ENCODE assay signal across 17 cellular contexts in the genomic region with DNA sequence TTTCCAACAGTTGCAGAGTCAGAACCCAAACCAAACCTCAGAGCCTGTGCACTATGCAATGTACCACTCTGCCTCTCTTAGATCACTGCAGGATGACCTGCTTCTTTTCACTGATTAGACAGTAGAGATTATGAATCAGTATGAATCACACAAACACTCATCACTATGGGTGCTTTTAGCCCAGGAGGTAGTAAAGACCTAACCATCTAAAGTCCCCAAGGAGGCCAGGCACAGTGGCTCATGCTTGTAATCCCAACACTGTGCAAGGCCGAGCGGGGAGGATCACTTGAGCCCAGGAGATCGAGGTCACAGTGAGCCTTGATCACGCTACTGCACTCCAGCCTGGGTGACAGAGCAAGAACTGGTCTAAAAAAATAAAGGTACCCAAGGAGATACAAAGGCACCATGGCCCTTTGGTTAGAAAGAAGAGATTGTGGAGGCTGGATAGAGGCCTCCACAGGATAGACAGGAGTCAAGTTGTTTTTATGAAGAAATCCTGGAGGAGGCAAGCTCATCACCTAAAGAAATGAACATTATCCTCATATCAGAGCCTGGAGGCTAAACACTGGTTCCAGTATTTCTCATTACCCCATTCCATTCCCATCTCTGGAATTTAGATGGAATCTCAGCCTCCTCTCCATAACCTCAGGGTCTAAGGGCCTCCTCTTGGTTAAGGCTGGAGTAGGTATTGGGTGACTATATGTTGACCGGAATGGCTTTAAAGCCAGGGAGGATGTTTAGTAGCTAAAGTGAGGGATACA. TPM values are rescaled to one million over a fixed set of nuclear protein-coding genes. Genes with fewer than 3 reads are reported as not detected.
A peak's percentile ranks its signal among the peaks of the same experiment; 100 is the strongest.
DNase-seq lines count a peak whose midpoint lies in the region; ATAC-seq and TF ChIP-seq lines count a peak whose summit lies in the region.
"Had no signal": no experiment of that assay in that cellular context is flagged by ENCODE, and none has a peak within 500 bp of the region (broad histone marks: within the 10 kb centered on the region; RNA-seq: fewer than 3 reads in every experiment).

No MANE protein-coding gene starts in this region.

- H3K9me3 Mint-ChIP-seq in MCF 10A (ENCODE audit: unreplicated experiment): no peaks in the 10 kb centered on the region
- H3K9me3 Mint-ChIP-seq: central memory CD8-positive, alpha-beta T cell; H9; neural crest cell had no signal

- H3K4me3 Mint-ChIP-seq in MCF 10A (ENCODE audit: unreplicated experiment): no peak overlapping the region
- H3K4me3 Mint-ChIP-seq: central memory CD8-positive, alpha-beta T cell; H9; neural crest cell had no signal

- H2AFZ ChIP-seq in mammary epithelial cell (ENCODE audit: low read depth, low read length): no peak overlapping the region

- BruUV-seq in mammary epithelial cell (replicated peaks; lab: Mats Ljungman, UMichigan) (no TSS peak), MCF 10A (replicated peaks; lab: Mats Ljungman, UMichigan) (no TSS peak), Panc1 (replicated peaks; lab: Mats Ljungman, UMichigan) (no TSS peak)

- dilution Hi-C loops in mammary epithelial cell (cut with HindIII; ENCODE audit: low sequenced_read_pairs): no loop called here

- in situ Hi-C loops in mammary epithelial cell (cut with MboI; ENCODE audit: low sequenced_read_pairs in 2 of 2): loop anchor here (5.0 kb wide), 3 partner anchors 64 to 164 kb away; no protein-coding TSS in a partner anchor
- in situ Hi-C loops in Panc1 (cut with HindIII; ENCODE audit: low pct_unique_long_range_greater_than_20kb, low sequenced_read_pairs): no loop called here

- no peak overlapping the region for H3K9ac ChIP-seq in mammary epithelial cell (ENCODE audit: insufficient read depth, low read length)

- no peaks in the 10 kb centered on the region for H3K4me1 Mint-ChIP-seq in MCF 10A (ENCODE audit: insufficient read depth, unreplicated experiment)

- H3K4me3 ChIP-seq in mammary epithelial cell (replicated peaks in 1 of 3; ENCODE audit: insufficient read depth in 1 of 3, low read depth in 2 of 3, low read length in 3 of 3) (no peak overlapping the region), Panc1 (ENCODE audit: low read depth in 2 of 2, low read length in 2 of 2) (no peak overlapping the region)
- H3K4me3 ChIP-seq: SK-N-MC had no signal

- H3K27me3 ChIP-seq in mammary epithelial cell (ENCODE audit: insufficient read depth, low read length): no peaks in the 10 kb centered on the region
- H3K27me3 ChIP-seq in Panc1 (ENCODE audit: control insufficient read depth, insufficient read depth, low read length): no peaks in the 10 kb centered on the region

- POLR2A ChIA-PET in MCF 10A (lab: Yijun Ruan, JAX) (interaction anchor here (1.0 kb wide), 1 partner anchor 8 kb away, joined by 3 read pairs; no protein-coding TSS in a partner anchor), Panc1 (lab: Charles Lee) (interaction anchor here (0.5 kb wide), 1 partner anchor 352 kb away, joined by 3 read pairs; no protein-coding TSS in a partner anchor)

- CTCF ChIA-PET in mammary epithelial cell (lab: Charles Lee; ENCODE audit: low non-redundant PET) (no interaction called here), MCF 10A (lab: Yijun Ruan, JAX) (interaction anchor here (0.5 to 4.3 kb wide), 8 partner anchors 11 to 372 kb away, joined by 3 to 35 read pairs (median 4); a partner anchor contains a TSS), Panc1 (lab: Charles Lee) (interaction anchor here (1.0 to 2.4 kb wide), 3 partner anchors 12 to 74 kb away, joined by 4 to 14 read pairs (median 4); no protein-coding TSS in a partner anchor)

- H3K27ac Mint-ChIP-seq in MCF 10A (ENCODE audit: low read depth, unreplicated experiment): no peak overlapping the region
- H3K27ac Mint-ChIP-seq: H9 had no signal

- peaks cover 15% of the 10 kb centered on the region for H3K36me3 Mint-ChIP-seq in MCF 10A (ENCODE audit: insufficient read depth, unreplicated experiment)

- no peaks in the 10 kb centered on the region for H3K36me3 ChIP-seq in mammary epithelial cell (ENCODE audit: insufficient read depth, low read length)
- H3K36me3 ChIP-seq in Panc1 (ENCODE audit: control insufficient read depth, insufficient read depth, low read length): no peaks in the 10 kb centered on the region

- H3K79me2 ChIP-seq in mammary epithelial cell (ENCODE audit: insufficient read depth, low read length): no peaks in the 10 kb centered on the region

- DNase-seq in mammary epithelial cell (peak; percentile 74), MCF 10A (ENCODE audit: unreplicated experiment) (no peak), Panc1 (ENCODE audit: low read depth, low spot score) (no peak), amniotic stem cell (lab: John Stamatoyannopoulos, UW) (peak; percentile 24), NCI-H2227 treated with DMSO at 0.1 percent for 48 hours (lab: John Stamatoyannopoulos, UW) (no peak)
- DNase-seq in stimulated activated naive CD8-positive, alpha-beta T cell treated with anti-CD3 and anti-CD28 coated beads, Interleukin-15, Interleukin-2, amounts not matched to agents 100 U/mL and 50 U/mL, for 24 hours: peak; percentile 40
- DNase-seq: H9, kidney, NCI-H1048, NCI-H524 treated with DMSO at 0.1 percent for 48 hours had no signal

- H3K9me3 ChIP-seq in mammary epithelial cell (replicated peaks; ENCODE audit: insufficient read depth, low read length) (no peaks in the 10 kb centered on the region), Panc1 (ENCODE audit: control insufficient read depth, insufficient read depth, low read depth, low read length) (no peaks in the 10 kb centered on the region)

- 88% methylated on average over 4 of the region's 5 CpGs for WGBS in mammary epithelial cell (ENCODE audit: low coverage, missing lambda C conversion rate)

- intact Hi-C loops in mammary epithelial cell (cut with micrococcal nuclease): no loop called here
- intact Hi-C loops in MCF 10A (cut with micrococcal nuclease): no loop called here
- intact Hi-C loops in Panc1 (cut with micrococcal nuclease; ENCODE audit: unreplicated experiment): loop anchor here (5.0 kb wide), 2 partner anchors 54 to 164 kb away; no protein-coding TSS in a partner anchor

- ATAC-seq in Panc1 (peak; percentile 31; the same call in 1 of the 2 replicates), HG02840 (IDR thresholded peaks at IDR 0.05; ENCODE audit: low FRiP score, unreplicated experiment) (no peak), HG03139 (IDR thresholded peaks at IDR 0.05; ENCODE audit: unreplicated experiment) (no peak)
- ATAC-seq in stimulated activated naive CD8-positive, alpha-beta T cell treated with anti-CD3 and anti-CD28 coated beads, Interleukin-15, Interleukin-2, amounts not matched to agents 100 U/mL and 50 U/mL, for 24 hours: peak; percentile 81

- no peaks in the 10 kb centered on the region for H3K27me3 Mint-ChIP-seq in MCF 10A (ENCODE audit: insufficient read depth, unreplicated experiment)
- H3K27me3 Mint-ChIP-seq: central memory CD8-positive, alpha-beta T cell had no signal

- no peak overlapping the region for H3K4me2 ChIP-seq in mammary epithelial cell (ENCODE audit: insufficient read depth, low read depth, low read length)

- H4K20me1 ChIP-seq in mammary epithelial cell (ENCODE audit: insufficient read depth, low read length): no peaks in the 10 kb centered on the region

- TF ChIP-seq CTCF in mammary epithelial cell (conservative IDR thresholded peaks at IDR 0.05 in 1 of 2, IDR thresholded peaks at IDR 0.05 in 1 of 2; ENCODE audit: extremely low read depth in 1 of 2, insufficient read depth in 1 of 2, low read depth in 1 of 2, low read length in 2 of 2) (no peak), MCF 10A (IDR thresholded peaks at IDR 0.05; ENCODE audit: unreplicated experiment) (no peak), Panc1 (IDR thresholded peaks at IDR 0.05) (no peak)

- H3K27ac ChIP-seq in mammary epithelial cell (ENCODE audit: insufficient read depth, low read depth, low read length) (no peak overlapping the region), Panc1 (ENCODE audit: low read length) (no peak overlapping the region)
- H3K27ac ChIP-seq: C4-2B, SK-N-MC had no signal

- H3K4me1 ChIP-seq in mammary epithelial cell (ENCODE audit: insufficient read depth, low read length): peaks cover 32% of the 10 kb centered on the region
- H3K4me1 ChIP-seq in Panc1 (ENCODE audit: control insufficient read depth, insufficient read depth, low read length): no peaks in the 10 kb centered on the region

RNA-seq across cellular contexts. Expression of a gene that starts 12.9 kb away (rescaled TPM):
- total RNA-seq in mammary epithelial cell: 1 to 10 TPM; 4.7 to 5.4 TPM
- 2.0 TPM for polyA plus RNA-seq in mammary epithelial cell
- polyA minus RNA-seq in mammary epithelial cell: 1.1 TPM
- total RNA-seq in MCF 10A (2022): 10.6 and 14.0 TPM in 2 replicates
- 17.8 TPM for total RNA-seq in Panc1 (2021; ENCODE audit: unreplicated experiment)
- polyA plus RNA-seq in Panc1 (2012; ENCODE audit: insufficient read length): 12.2 TPM

RNA-seq across cellular contexts. Expression of a gene that starts 22.9 kb away (rescaled TPM):
- total RNA-seq in mammary epithelial cell: 100 to 1,000 TPM in 1 of 2 donors, 10 to 100 TPM in 1; 82.7 to 167 TPM
- polyA plus RNA-seq in mammary epithelial cell: 272 TPM
- polyA minus RNA-seq in mammary epithelial cell: 120 TPM
- 194 and 197 TPM in 2 replicates for total RNA-seq in MCF 10A (2022)
- 242 TPM for total RNA-seq in Panc1 (2021; ENCODE audit: unreplicated experiment)
- polyA plus RNA-seq in Panc1 (2012; ENCODE audit: insufficient read length): 245 TPM

RNA-seq across cellular contexts. Expression of a gene that starts 29.0 kb away (rescaled TPM):
- total RNA-seq in mammary epithelial cell (10 to 100 TPM; 10.3 to 45.0 TPM), MCF 10A (2022) (40.1 and 41.0 TPM in 2 replicates), Panc1 (2021; ENCODE audit: unreplicated experiment) (83.1 TPM)
- polyA plus RNA-seq in mammary epithelial cell: 6.4 TPM
- polyA minus RNA-seq in mammary epithelial cell: 22.3 TPM
- 40.8 TPM for polyA plus RNA-seq in Panc1 (2012; ENCODE audit: insufficient read length)

RNA-seq across cellular contexts. Expression of a gene that starts 44.0 kb away (rescaled TPM):
- not detected for total RNA-seq in mammary epithelial cell
- not detected for polyA plus RNA-seq in mammary epithelial cell
- polyA minus RNA-seq in mammary epithelial cell: not detected
- total RNA-seq in MCF 10A (2022): not detected in 2 replicates
- not detected for total RNA-seq in Panc1 (2021; ENCODE audit: unreplicated experiment)
- not detected for polyA plus RNA-seq in Panc1 (2012; ENCODE audit: insufficient read length)
- total RNA-seq: H9, kidney had no signal
- polyA plus RNA-seq: esophagus had no signal

Comparison
In these comparisons a context has a peak if more than half of its experiments do, and no peak if none do; other contexts are left out.
1. DNase-seq: peak in mammary epithelial cell (single experiment), amniotic stem cell (single experiment) and stimulated activated naive CD8-positive, alpha-beta T cell treated with anti-CD3 and anti-CD28 coated beads, Interleukin-15, Interleukin-2, amounts not matched to agents 100 U/mL and 50 U/mL, for 24 hours (single experiment); none in MCF 10A (single experiment), Panc1 (single experiment) and NCI-H2227 treated with DMSO at 0.1 percent for 48 hours (single experiment).
2. ATAC-seq: peak in Panc1 (single experiment) and stimulated activated naive CD8-positive, alpha-beta T cell treated with anti-CD3 and anti-CD28 coated beads, Interleukin-15, Interleukin-2, amounts not matched to agents 100 U/mL and 50 U/mL, for 24 hours (single experiment); none in HG02840 (single experiment) and HG03139 (single experiment).